In the genomic region with DNA sequence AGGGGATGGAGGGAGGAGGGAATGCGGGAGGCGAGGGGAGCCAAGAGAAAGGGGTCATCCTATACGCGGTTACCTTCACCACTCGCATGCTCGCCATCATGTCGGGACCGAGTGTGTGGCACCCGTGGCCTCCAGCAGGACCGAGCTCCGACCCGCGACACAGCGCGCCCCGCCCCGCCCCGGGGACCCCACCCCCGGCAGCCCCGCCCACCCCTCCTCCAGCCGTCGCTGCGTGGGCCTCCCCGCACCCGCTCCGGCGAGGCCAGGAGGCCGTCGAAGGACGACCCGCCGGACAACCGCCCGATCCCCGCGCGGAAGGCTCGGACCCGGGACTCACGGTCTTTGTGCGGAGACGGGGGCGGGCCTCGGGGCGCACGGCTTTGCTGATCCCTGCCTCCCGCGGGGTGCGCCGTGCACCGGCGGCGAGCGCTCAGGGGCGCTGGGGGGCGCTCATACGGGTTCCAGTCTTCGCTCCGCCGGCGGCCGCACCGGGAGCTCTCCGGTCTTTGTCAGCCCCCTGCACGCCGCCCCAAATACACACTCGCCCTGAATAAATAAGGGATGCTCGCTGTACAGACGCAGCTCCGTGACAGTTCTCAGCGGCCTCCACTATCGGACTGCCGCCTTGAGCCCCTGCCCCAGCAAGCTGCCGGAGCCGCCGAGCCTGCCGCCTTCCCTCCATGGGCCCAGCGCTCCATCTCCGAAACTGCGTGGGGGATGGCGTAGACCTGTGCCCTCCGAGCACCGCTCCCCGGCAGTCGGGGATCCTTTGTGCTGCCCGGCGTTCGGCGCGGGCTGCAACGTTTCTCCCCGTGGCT, we compare ENCODE assay signal across 8 cellular contexts. TPM values are rescaled to one million over a fixed set of nuclear protein-coding genes. Genes with fewer than 3 reads are reported as not detected.
DNase-seq lines count a peak whose midpoint lies in the region; ATAC-seq and TF ChIP-seq lines count a peak whose summit lies in the region.

Gene UBE2L6 (minus strand): TSS at position 161 of the 818 bp plus-strand sequence. CDS start 61 bp downstream, at position 100.

- DNase-seq in NCI-H82 (lab: John Stamatoyannopoulos, UW) (peak; percentile 58), NCI-H82 treated with DMSO at 0.1 percent for 48 hours (lab: John Stamatoyannopoulos, UW; ENCODE audit: unreplicated experiment) (no peak), NCI-H2171 treated with DMSO at 0.1 percent for 48 hours (lab: John Stamatoyannopoulos, UW) (peak; percentile 82), ecto neural progenitor cell (ENCODE audit: low spot score) (peak; percentile 85), lung (ENCODE audit: low spot score) (peak; percentile 51)
- peak; percentile 68 for DNase-seq in activated CD4-positive, alpha-beta memory T cell treated with anti-CD3 and anti-CD28 coated beads, Interleukin-2, amount 10 ng/mL, durations not matched to agents 7 days and 5 days
- DNase-seq in stimulated activated CD4-positive, alpha-beta T cell treated with anti-CD3 and anti-CD28 coated beads, TNF-alpha, amount 100 ng/mL, for 4 hours (ENCODE audit: low read depth in 3 of 3), result peak; percentile 55 to 60 (median 56)

- H3K4me3 ChIP-seq in lung, result peak within 1 kb of the TSS; percentile 97

- CTCF ChIA-PET in activated CD4-positive, alpha-beta memory T cell treated with anti-CD3 and anti-CD28 coated beads, Interleukin-2, amount 10 ng/mL, durations not matched to agents 7 days and 5 days (lab: Charles Lee), result interaction anchor here (0.7 to 7.4 kb wide), 25 partner anchors 8 to 233 kb away, joined by 3 to 206 read pairs (median 4); partner anchors contain the start of genes MED19, SELENOH and YPEL4

- H3K27ac ChIP-seq in lung (ENCODE audit: low read depth in 1 of 2, low read length in 1 of 2), result peak within 1 kb of the TSS; percentile 75 to 95

- H3K4me1 ChIP-seq in lung (ENCODE audit: control insufficient read depth in 2 of 2, insufficient read depth in 2 of 2, low read length in 2 of 2), result peaks cover 0 to 4% of the 10 kb centered on the region in 2 donors

- no peaks in the 10 kb centered on the region for H3K27me3 ChIP-seq in lung (ENCODE audit: control insufficient read depth, insufficient read depth)

- H3K9me3 Mint-ChIP-seq in activated CD4-positive, alpha-beta memory T cell treated with anti-CD3 and anti-CD28 coated beads, Interleukin-2, amount 10 ng/mL, durations not matched to agents 7 days and 5 days, result no peaks in the 10 kb centered on the region

- H3K27me3 Mint-ChIP-seq in activated CD4-positive, alpha-beta memory T cell treated with anti-CD3 and anti-CD28 coated beads, Interleukin-2, amount 10 ng/mL, durations not matched to agents 7 days and 5 days, result no peaks in the 10 kb centered on the region

- no peaks in the 10 kb centered on the region for H3K9me3 ChIP-seq in lung (ENCODE audit: control insufficient read depth in 2 of 2, insufficient read depth in 1 of 2, low read length in 1 of 2)

- H3K36me3 Mint-ChIP-seq in activated CD4-positive, alpha-beta memory T cell treated with anti-CD3 and anti-CD28 coated beads, Interleukin-2, amount 10 ng/mL, durations not matched to agents 7 days and 5 days (ENCODE audit: low read depth), result peaks cover 36% of the 10 kb centered on the region

- H3K4me1 Mint-ChIP-seq in activated CD4-positive, alpha-beta memory T cell treated with anti-CD3 and anti-CD28 coated beads, Interleukin-2, amount 10 ng/mL, durations not matched to agents 7 days and 5 days, result peaks cover 31% of the 10 kb centered on the region

- POLR2A ChIA-PET in activated CD4-positive, alpha-beta memory T cell treated with anti-CD3 and anti-CD28 coated beads, Interleukin-2, amount 10 ng/mL, durations not matched to agents 7 days and 5 days (lab: Charles Lee), result interaction anchor here (1.0 to 2.2 kb wide), 14 partner anchors 21 to 1011 kb away, joined by 3 to 15 read pairs (median 5); partner anchors contain the start of genes CLP1, SELENOH, SLC43A1 and TIMM10

- no peaks in the 10 kb centered on the region for H3K36me3 ChIP-seq in lung (ENCODE audit: control insufficient read depth in 2 of 2, insufficient read depth in 2 of 2, low read length in 2 of 2)

- ATAC-seq in HG02884 (IDR thresholded peaks at IDR 0.05; ENCODE audit: unreplicated experiment), result peak; percentile 33
- peak; percentile 81 for ATAC-seq in lung (ENCODE audit: insufficient read depth, low FRiP score)

- TF ChIP-seq CTCF in lung (IDR thresholded peaks at IDR 0.05; ENCODE audit: control extremely low read depth, extremely low read depth), result peak; percentile 4

- peak within 1 kb of the TSS; percentile 98 for H3K27ac Mint-ChIP-seq in activated CD4-positive, alpha-beta memory T cell treated with anti-CD3 and anti-CD28 coated beads, Interleukin-2, amount 10 ng/mL, durations not matched to agents 7 days and 5 days

- H3K4me3 Mint-ChIP-seq in activated CD4-positive, alpha-beta memory T cell treated with anti-CD3 and anti-CD28 coated beads, Interleukin-2, amount 10 ng/mL, durations not matched to agents 7 days and 5 days, result peak within 1 kb of the TSS; percentile 99

- 1% methylated on average over 72 to 92 of the region's 92 CpGs for WGBS in lung, 2 donors

RNA-seq across cellular contexts. Expression of gene UBE2L6, which starts in this region (rescaled TPM):
- 100 to 1,000 TPM; 281 to 285 TPM for total RNA-seq in activated CD4-positive, alpha-beta memory T cell treated with anti-CD3 and anti-CD28 coated beads, Interleukin-2, amount 10 ng/mL, durations not matched to agents 7 days and 5 days
- 10 to 100 TPM; 38.9 to 97.1 TPM for total RNA-seq in lung
- 100 to 1,000 TPM in 1 of 2 donors, 10 to 100 TPM in 1; 44.9 to 129 TPM for polyA plus RNA-seq in lung
